In the genomic region with DNA sequence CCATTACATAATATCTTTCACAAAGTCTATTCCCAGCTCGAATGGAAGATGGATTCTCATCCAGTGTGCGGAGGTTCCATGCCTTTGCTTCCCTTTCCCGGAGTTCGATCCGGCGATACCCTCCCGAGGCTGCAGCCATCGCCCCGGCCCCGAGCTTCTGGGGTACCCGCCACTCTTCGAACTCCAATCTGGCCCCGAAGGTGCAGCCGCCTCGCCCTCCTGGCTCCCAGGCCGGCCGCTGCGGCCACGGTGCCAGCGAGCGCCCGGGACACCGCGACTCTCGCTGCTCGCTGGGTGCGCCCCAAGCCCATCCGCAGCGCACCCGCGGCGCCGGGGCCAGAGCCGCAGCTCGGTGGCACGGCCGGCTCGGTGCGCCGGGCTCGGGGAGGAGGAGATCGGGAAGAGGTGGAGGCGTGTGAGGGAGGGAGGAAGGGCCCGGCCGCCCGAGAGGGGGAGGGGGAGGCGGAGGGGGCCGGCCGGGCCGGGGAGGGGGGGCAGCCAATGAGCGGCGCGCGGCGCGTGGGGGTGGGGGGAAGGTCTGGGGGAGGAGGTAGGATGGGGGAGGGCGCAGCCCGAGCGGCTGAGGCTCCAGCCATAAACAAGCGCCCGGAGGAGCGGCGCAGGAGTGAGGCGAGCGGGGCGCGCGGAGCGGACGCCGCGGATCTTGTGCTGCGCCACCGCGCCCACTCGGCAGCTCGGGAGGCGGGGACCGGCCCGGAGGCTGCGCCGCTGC, we compare ENCODE assay signal across 1 cellular context.
TF ChIP-seq lines count a peak whose summit lies in the region.

A gene with protein sequence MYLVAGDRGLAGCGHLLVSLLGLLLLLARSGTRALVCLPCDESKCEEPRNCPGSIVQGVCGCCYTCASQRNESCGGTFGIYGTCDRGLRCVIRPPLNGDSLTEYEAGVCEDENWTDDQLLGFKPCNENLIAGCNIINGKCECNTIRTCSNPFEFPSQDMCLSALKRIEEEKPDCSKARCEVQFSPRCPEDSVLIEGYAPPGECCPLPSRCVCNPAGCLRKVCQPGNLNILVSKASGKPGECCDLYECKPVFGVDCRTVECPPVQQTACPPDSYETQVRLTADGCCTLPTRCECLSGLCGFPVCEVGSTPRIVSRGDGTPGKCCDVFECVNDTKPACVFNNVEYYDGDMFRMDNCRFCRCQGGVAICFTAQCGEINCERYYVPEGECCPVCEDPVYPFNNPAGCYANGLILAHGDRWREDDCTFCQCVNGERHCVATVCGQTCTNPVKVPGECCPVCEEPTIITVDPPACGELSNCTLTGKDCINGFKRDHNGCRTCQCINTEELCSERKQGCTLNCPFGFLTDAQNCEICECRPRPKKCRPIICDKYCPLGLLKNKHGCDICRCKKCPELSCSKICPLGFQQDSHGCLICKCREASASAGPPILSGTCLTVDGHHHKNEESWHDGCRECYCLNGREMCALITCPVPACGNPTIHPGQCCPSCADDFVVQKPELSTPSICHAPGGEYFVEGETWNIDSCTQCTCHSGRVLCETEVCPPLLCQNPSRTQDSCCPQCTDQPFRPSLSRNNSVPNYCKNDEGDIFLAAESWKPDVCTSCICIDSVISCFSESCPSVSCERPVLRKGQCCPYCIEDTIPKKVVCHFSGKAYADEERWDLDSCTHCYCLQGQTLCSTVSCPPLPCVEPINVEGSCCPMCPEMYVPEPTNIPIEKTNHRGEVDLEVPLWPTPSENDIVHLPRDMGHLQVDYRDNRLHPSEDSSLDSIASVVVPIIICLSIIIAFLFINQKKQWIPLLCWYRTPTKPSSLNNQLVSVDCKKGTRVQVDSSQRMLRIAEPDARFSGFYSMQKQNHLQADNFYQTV (plus strand): TSS at position 622 of the 733 bp plus-strand sequence. CDS start 515 bp downstream, outside the sequence.

TF ChIP-seq in HEK293, 187 proteins besides CTCF, POLR2A, EP300 and RAD21 (continued from another document):
- TF ChIP-seq, protein P1, sequence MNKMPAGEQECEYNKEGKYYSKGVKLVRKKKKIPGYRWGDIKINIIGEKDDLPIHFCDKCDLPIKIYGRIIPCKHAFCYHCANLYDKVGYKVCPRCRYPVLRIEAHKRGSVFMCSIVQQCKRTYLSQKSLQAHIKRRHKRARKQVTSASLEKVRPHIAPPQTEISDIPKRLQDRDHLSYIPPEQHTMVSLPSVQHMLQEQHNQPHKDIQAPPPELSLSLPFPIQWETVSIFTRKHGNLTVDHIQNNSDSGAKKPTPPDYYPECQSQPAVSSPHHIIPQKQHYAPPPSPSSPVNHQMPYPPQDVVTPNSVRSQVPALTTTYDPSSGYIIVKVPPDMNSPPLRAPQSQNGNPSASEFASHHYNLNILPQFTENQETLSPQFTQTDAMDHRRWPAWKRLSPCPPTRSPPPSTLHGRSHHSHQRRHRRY (tag by site-specific recombination; IDR thresholded peaks at IDR 0.05), result no peak
- TF ChIP-seq, protein P2, sequence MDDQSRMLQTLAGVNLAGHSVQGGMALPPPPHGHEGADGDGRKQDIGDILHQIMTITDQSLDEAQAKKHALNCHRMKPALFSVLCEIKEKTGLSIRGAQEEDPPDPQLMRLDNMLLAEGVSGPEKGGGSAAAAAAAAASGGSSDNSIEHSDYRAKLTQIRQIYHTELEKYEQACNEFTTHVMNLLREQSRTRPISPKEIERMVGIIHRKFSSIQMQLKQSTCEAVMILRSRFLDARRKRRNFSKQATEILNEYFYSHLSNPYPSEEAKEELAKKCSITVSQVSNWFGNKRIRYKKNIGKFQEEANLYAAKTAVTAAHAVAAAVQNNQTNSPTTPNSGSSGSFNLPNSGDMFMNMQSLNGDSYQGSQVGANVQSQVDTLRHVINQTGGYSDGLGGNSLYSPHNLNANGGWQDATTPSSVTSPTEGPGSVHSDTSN (CRISPR knock-in tag; IDR thresholded peaks at IDR 0.05), result peak; percentile 28; the same call in 1 of the 2 replicates
- TF ChIP-seq ZNF561 (tag by site-specific recombination; IDR thresholded peaks at IDR 0.05; ENCODE audit: borderline replicate concordance), result peak; percentile 69; the same call in 1 of the 2 replicates
- 0 out of 2 replicates have a peak, but pooled peaks have one; percentile 14 for TF ChIP-seq ZSCAN30 (tag by site-specific recombination; IDR thresholded peaks at IDR 0.05)
- TF ChIP-seq ZNF548 (tag by site-specific recombination; IDR thresholded peaks at IDR 0.05), result no peak
- TF ChIP-seq, protein P3, sequence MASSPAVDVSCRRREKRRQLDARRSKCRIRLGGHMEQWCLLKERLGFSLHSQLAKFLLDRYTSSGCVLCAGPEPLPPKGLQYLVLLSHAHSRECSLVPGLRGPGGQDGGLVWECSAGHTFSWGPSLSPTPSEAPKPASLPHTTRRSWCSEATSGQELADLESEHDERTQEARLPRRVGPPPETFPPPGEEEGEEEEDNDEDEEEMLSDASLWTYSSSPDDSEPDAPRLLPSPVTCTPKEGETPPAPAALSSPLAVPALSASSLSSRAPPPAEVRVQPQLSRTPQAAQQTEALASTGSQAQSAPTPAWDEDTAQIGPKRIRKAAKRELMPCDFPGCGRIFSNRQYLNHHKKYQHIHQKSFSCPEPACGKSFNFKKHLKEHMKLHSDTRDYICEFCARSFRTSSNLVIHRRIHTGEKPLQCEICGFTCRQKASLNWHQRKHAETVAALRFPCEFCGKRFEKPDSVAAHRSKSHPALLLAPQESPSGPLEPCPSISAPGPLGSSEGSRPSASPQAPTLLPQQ (tag by site-specific recombination; IDR thresholded peaks at IDR 0.05), result no peak
- TF ChIP-seq ZNF10 (tag by site-specific recombination; IDR thresholded peaks at IDR 0.05), result no peak
- no peak; the same call in 1 of the 2 replicates for TF ChIP-seq ZFHX2 (tag by site-specific recombination; conservative IDR thresholded peaks at IDR 0.05)
- no peak for TF ChIP-seq ZNF549 (tag by site-specific recombination; IDR thresholded peaks at IDR 0.05)
- TF ChIP-seq, protein P4, sequence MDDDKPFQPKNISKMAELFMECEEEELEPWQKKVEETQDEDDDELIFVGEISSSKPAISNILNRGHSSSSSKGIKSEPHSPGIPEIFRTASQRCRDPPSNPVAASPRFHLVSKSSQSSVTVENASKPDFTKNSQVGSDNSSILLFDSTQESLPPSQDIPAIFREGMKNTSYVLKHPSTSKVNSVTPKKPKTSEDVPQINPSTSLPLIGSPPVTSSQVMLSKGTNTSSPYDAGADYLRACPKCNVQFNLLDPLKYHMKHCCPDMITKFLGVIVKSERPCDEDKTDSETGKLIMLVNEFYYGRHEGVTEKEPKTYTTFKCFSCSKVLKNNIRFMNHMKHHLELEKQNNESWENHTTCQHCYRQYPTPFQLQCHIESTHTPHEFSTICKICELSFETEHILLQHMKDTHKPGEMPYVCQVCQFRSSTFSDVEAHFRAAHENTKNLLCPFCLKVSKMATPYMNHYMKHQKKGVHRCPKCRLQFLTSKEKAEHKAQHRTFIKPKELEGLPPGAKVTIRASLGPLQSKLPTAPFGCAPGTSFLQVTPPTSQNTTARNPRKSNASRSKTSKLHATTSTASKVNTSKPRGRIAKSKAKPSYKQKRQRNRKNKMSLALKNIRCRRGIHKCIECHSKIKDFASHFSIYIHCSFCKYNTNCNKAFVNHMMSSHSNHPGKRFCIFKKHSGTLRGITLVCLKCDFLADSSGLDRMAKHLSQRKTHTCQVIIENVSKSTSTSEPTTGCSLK (tag by site-specific recombination; IDR thresholded peaks at IDR 0.05), result no peak
- 0 out of 2 replicates have a peak, but pooled peaks have one; percentile 13 for TF ChIP-seq ZNF660 (tag by site-specific recombination; IDR thresholded peaks at IDR 0.05)
- TF ChIP-seq ZNF837 (tag by site-specific recombination; IDR thresholded peaks at IDR 0.05), result no peak
- TF ChIP-seq ZNF121 (tag by site-specific recombination; IDR thresholded peaks at IDR 0.05), result no peak
- no peak for TF ChIP-seq ZNF184 (tag by site-specific recombination; IDR thresholded peaks at IDR 0.05)
